ENCODE assay signal across 18 cellular contexts in genomic region chr9:100052375-100052774, GRCh38.
"Had no signal": no experiment of that assay in that cellular context is flagged by ENCODE, and none has a peak within 500 bp of the region (broad histone marks: within the 10 kb centered on the region; RNA-seq: fewer than 3 reads in every experiment).

No MANE protein-coding gene starts in this region.

- FAIRE-seq: frontal cortex had no signal

- H3K27me3 Mint-ChIP-seq: activated CD4-positive, alpha-beta T cell treated with anti-CD3 and anti-CD28 coated beads, Interleukin-2, amount 10 ng/mL, durations not matched to agents 7 days and 5 days; activated naive CD4-positive, alpha-beta T cell treated with anti-CD3 and anti-CD28 coated beads, Interleukin-2, amount 10 ng/mL, durations not matched to agents 7 days and 5 days; central memory CD8-positive, alpha-beta T cell had no signal

- H3K4me1 Mint-ChIP-seq: activated CD4-positive, alpha-beta T cell treated with anti-CD3 and anti-CD28 coated beads, Interleukin-2, amount 10 ng/mL, durations not matched to agents 7 days and 5 days; activated naive CD4-positive, alpha-beta T cell treated with anti-CD3 and anti-CD28 coated beads, Interleukin-2, amount 10 ng/mL, durations not matched to agents 7 days and 5 days; nephron progenitor cell had no signal

- ATAC-seq: activated CD4-positive, CD25-positive, alpha-beta regulatory T cell treated with anti-CD3 and anti-CD28 coated beads, Interleukin-2, amount 50 U/mL, for 24 hours; activated T-cell treated with anti-CD3 and anti-CD28 coated beads, Interleukin-2, amount 50 U/mL, for 4 hours; stimulated activated effector memory CD8-positive, alpha-beta T cell treated with anti-CD3 and anti-CD28 coated beads, Interleukin-12 subunit alpha, Interleukin-12 subunit beta, amount 100 ng/mL, for 72 hours had no signal

- DNase-seq: activated CD4-positive, alpha-beta T cell treated with anti-CD3 and anti-CD28 coated beads, Interleukin-2, amount 10 ng/mL, durations not matched to agents 7 days and 5 days; activated CD8-positive, alpha-beta memory T cell treated with anti-CD3 and anti-CD28 coated beads, Interleukin-2, amount 50 U/mL, for 4 hours; activated effector memory CD4-positive, alpha-beta T cell treated with Interleukin-2 at 50 U/mL for 16 hours; activated naive CD4-positive, alpha-beta T cell treated with anti-CD3 and anti-CD28 coated beads, Interleukin-2, amount 10 ng/mL, durations not matched to agents 7 days and 5 days; activated T-cell treated with anti-CD3 and anti-CD28 coated beads, Interleukin-2, amount 50 U/mL, for 4 hours; colonic mucosa; erythroblast; head of caudate nucleus; mesendoderm; nephron progenitor cell; nucleus accumbens; sigmoid colon; stimulated activated CD4-positive, alpha-beta T cell treated with anti-CD3 and anti-CD28 coated beads, Interleukin-4, amount 100 ng/mL, for 24 hours; upper lobe of left lung had no signal

- H3K27ac Mint-ChIP-seq: activated CD4-positive, alpha-beta T cell treated with anti-CD3 and anti-CD28 coated beads, Interleukin-2, amount 10 ng/mL, durations not matched to agents 7 days and 5 days; activated naive CD4-positive, alpha-beta T cell treated with anti-CD3 and anti-CD28 coated beads, Interleukin-2, amount 10 ng/mL, durations not matched to agents 7 days and 5 days; nephron progenitor cell had no signal

- H3K4me3 Mint-ChIP-seq: activated CD4-positive, alpha-beta T cell treated with anti-CD3 and anti-CD28 coated beads, Interleukin-2, amount 10 ng/mL, durations not matched to agents 7 days and 5 days; activated naive CD4-positive, alpha-beta T cell treated with anti-CD3 and anti-CD28 coated beads, Interleukin-2, amount 10 ng/mL, durations not matched to agents 7 days and 5 days; activated T-cell treated with anti-CD3 and anti-CD28 coated beads, Interleukin-2, amount 50 U/mL, for 4 hours; central memory CD8-positive, alpha-beta T cell; nephron progenitor cell; stimulated activated effector memory CD8-positive, alpha-beta T cell treated with anti-CD3 and anti-CD28 coated beads, Interleukin-12 subunit alpha, Interleukin-12 subunit beta, amount 100 ng/mL, for 72 hours had no signal

- H3K9me3 Mint-ChIP-seq: activated CD4-positive, alpha-beta T cell treated with anti-CD3 and anti-CD28 coated beads, Interleukin-2, amount 10 ng/mL, durations not matched to agents 7 days and 5 days; activated naive CD4-positive, alpha-beta T cell treated with anti-CD3 and anti-CD28 coated beads, Interleukin-2, amount 10 ng/mL, durations not matched to agents 7 days and 5 days; activated T-cell treated with anti-CD3 and anti-CD28 coated beads, Interleukin-2, amount 50 U/mL, for 4 hours; central memory CD8-positive, alpha-beta T cell; nephron progenitor cell; stimulated activated effector memory CD8-positive, alpha-beta T cell treated with anti-CD3 and anti-CD28 coated beads, Interleukin-12 subunit alpha, Interleukin-12 subunit beta, amount 100 ng/mL, for 72 hours had no signal
